In genomic region chr12:3097836-3098235, GRCh38 we compare ENCODE assay signal across 14 cellular contexts. TPM values are rescaled to one million over a fixed set of nuclear protein-coding genes. Genes with fewer than 3 reads are reported as not detected.
DNase-seq lines count a peak whose midpoint lies in the region; ATAC-seq and TF ChIP-seq lines count a peak whose summit lies in the region.
"Had no signal": no experiment of that assay in that cellular context is flagged by ENCODE, and none has a peak within 500 bp of the region (broad histone marks: within the 10 kb centered on the region; RNA-seq: fewer than 3 reads in every experiment).

No MANE protein-coding gene starts in this region.

- no peaks in the 10 kb centered on the region for H3K9me3 ChIP-seq in adrenal gland (replicated peaks in 1 of 3)
- H3K9me3 ChIP-seq in psoas muscle, result no peaks in the 10 kb centered on the region

- no peaks in the 10 kb centered on the region for H3K27me3 ChIP-seq in ACC112 (ENCODE audit: insufficient read depth, low read length)
- H3K27me3 ChIP-seq in adrenal gland, result no peaks in the 10 kb centered on the region
- H3K27me3 ChIP-seq in psoas muscle (ENCODE audit: insufficient read depth in 3 of 3, low read length in 2 of 3), result no peaks in the 10 kb centered on the region

- peaks cover 2% of the 10 kb centered on the region for H3K4me1 ChIP-seq in ACC112 (ENCODE audit: control insufficient read depth, insufficient read depth, low read length, unreplicated experiment)
- H3K4me1 ChIP-seq in adrenal gland (replicated peaks in 1 of 2), result peaks cover 0 to 22% of the 10 kb centered on the region in 2 donors
- H3K4me1 ChIP-seq in psoas muscle, result peaks cover 7% of the 10 kb centered on the region

- intact Hi-C loops in adrenal gland (cut with DNase I) (no loop called here), left cardiac atrium (cut with DNase I) (no loop called here), psoas muscle (cut with DNase I) (no loop called here)

- 44 to 62% (median 48%) methylated on average over 4 to 9 of the region's 9 CpGs for WGBS in adrenal gland, 4 donors
- WGBS in psoas muscle, 3 donors, result 60 to 75% (median 70%) methylated on average over 9 of the region's 9 CpGs

- TF ChIP-seq CTCF in adrenal gland (IDR thresholded peaks at IDR 0.05) (no peak), psoas muscle (IDR thresholded peaks at IDR 0.05) (no peak)

- DNase-seq in adrenal gland (peak in 1 of 7 donors; percentile 16), left cardiac atrium (no peak), psoas muscle (no peak), NCI-H1417 treated with DMSO at 0.1 percent for 48 hours (lab: John Stamatoyannopoulos, UW) (no peak), superior temporal gyrus (ENCODE audit: extremely low spot score) (no peak), SKM-1 (lab: John Stamatoyannopoulos, UW; ENCODE audit: unreplicated experiment) (no peak)
- no peak for DNase-seq in NK-92 treated with Interleukin-12 subunit alpha and Interleukin-12 subunit beta, amount 100 ng/mL, for 24 hours (lab: John Stamatoyannopoulos, UW)
- DNase-seq: ACHN; activated CD4-positive, alpha-beta T cell treated with anti-CD3 and anti-CD28 coated beads for 48 hours; activated naive CD4-positive, alpha-beta T cell treated with anti-CD3 and anti-CD28 coated beads for 36 hours; NCI-H2029; stimulated activated CD4-positive, alpha-beta T cell treated with anti-CD3 and anti-CD28 coated beads, Interleukin-15, amount 100 ng/mL, for 24 hours; stimulated activated naive CD8-positive, alpha-beta T cell treated with anti-CD3 and anti-CD28 coated beads, Interleukin-15, Interleukin-2, amounts not matched to agents 100 U/mL and 50 U/mL, for 24 hours had no signal

- H3K79me2 ChIP-seq in ACC112 (ENCODE audit: control insufficient read depth, insufficient read depth, low read length, unreplicated experiment), result no peaks in the 10 kb centered on the region

- no peak overlapping the region for H2AFZ ChIP-seq in ACC112 (ENCODE audit: low read length, unreplicated experiment)

- TF ChIP-seq POLR2A in adrenal gland (IDR thresholded peaks at IDR 0.05), result no peak

- peak overlapping the region; percentile 1; the same call in 1 of the 2 replicates for H3K4me3 ChIP-seq in ACC112 (ENCODE audit: low read depth, low read length)
- H3K4me3 ChIP-seq in adrenal gland, result no peak overlapping the region
- no peak overlapping the region for H3K4me3 ChIP-seq in psoas muscle

- ATAC-seq in left cardiac atrium (peak; percentile 24 to 50), psoas muscle (peak in 1 of 4 donors; percentile 38)
- ATAC-seq: stimulated activated naive CD8-positive, alpha-beta T cell treated with anti-CD3 and anti-CD28 coated beads, Interleukin-15, Interleukin-2, amounts not matched to agents 100 U/mL and 50 U/mL, for 24 hours had no signal

- H3K27ac ChIP-seq in ACC112 (ENCODE audit: low read depth, low read length) (no peak overlapping the region), adrenal gland (peak overlapping the region in 3 of 5 donors; percentile 74 to 88 (median 87)), psoas muscle (peak overlapping the region; percentile 56)

- H3K36me3 ChIP-seq in ACC112 (ENCODE audit: insufficient read depth, low read length) (no peaks in the 10 kb centered on the region), adrenal gland (replicated peaks in 1 of 2) (no peaks in the 10 kb centered on the region), psoas muscle (ENCODE audit: insufficient read depth in 1 of 2, low read depth in 1 of 2) (no peaks in the 10 kb centered on the region)

RNA-seq across cellular contexts. Expression of gene TSPAN9, which starts 20.7 kb away (rescaled TPM):
- total RNA-seq in adrenal gland, result 10 to 100 TPM; 15.3 to 31.4 (median 27.3) TPM
- polyA plus RNA-seq in adrenal gland, result 10 to 100 TPM; 12.4 to 18.1 (median 16.5) TPM
- 100 to 1,000 TPM; 125 to 201 TPM for total RNA-seq in left cardiac atrium
- total RNA-seq in psoas muscle, result 10 to 100 TPM in 3 of 4 donors, 1 to 10 TPM in 1; 8.0 to 28.0 (median 13.4) TPM
- polyA plus RNA-seq in psoas muscle, result 10 to 100 TPM in 1 of 3 donors, 1 to 10 TPM in 2; 6.4 to 11.6 (median 9.8) TPM
